8 cellular contexts compared by ENCODE assay signal in genomic region chr9:121075251-121076036, GRCh38. TPM values are rescaled to one million over a fixed set of nuclear protein-coding genes. Genes with fewer than 3 reads are reported as not detected.
DNase-seq lines count a peak whose midpoint lies in the region; ATAC-seq and TF ChIP-seq lines count a peak whose summit lies in the region.

No MANE protein-coding gene starts in this region.

- peaks cover 16% of the 10 kb centered on the region for H3K4me1 ChIP-seq in MM.1S (ENCODE audit: low read length)
- H3K4me1 ChIP-seq in adipocyte (ENCODE audit: control insufficient read depth, insufficient read depth, low read length): peaks cover 23% of the 10 kb centered on the region
- H3K4me1 ChIP-seq in stomach smooth muscle (ENCODE audit: control insufficient read depth, insufficient read depth, low read length): peaks cover 11% of the 10 kb centered on the region

- peak overlapping the region; percentile 83 for H3K4me3 ChIP-seq in MM.1S (ENCODE audit: low read length)
- H3K4me3 ChIP-seq in adipocyte (ENCODE audit: low read length): peak overlapping the region; percentile 95
- peak overlapping the region; percentile 76 to 85 for H3K4me3 ChIP-seq in stomach smooth muscle (ENCODE audit: low read length in 2 of 2)

- H3K27me3 ChIP-seq in MM.1S (replicated peaks; ENCODE audit: insufficient read depth, low read length): no peaks in the 10 kb centered on the region
- no peaks in the 10 kb centered on the region for H3K27me3 ChIP-seq in adipocyte (replicated peaks; ENCODE audit: control insufficient read depth, insufficient read depth, low read length)
- no peaks in the 10 kb centered on the region for H3K27me3 ChIP-seq in stomach smooth muscle (ENCODE audit: control insufficient read depth in 1 of 2, insufficient read depth in 2 of 2, low read length in 2 of 2)

- no peaks in the 10 kb centered on the region for H4K20me1 ChIP-seq in MM.1S (ENCODE audit: insufficient read depth, low read length)

- peak overlapping the region; percentile 95 for H3K9ac ChIP-seq in MM.1S (ENCODE audit: low read length)
- H3K9ac ChIP-seq in adipocyte (ENCODE audit: low read length): peak overlapping the region; percentile 86
- H3K9ac ChIP-seq in stomach smooth muscle (ENCODE audit: low read length in 2 of 2): peak overlapping the region; percentile 63 to 90

- no peaks in the 10 kb centered on the region for H3K9me2 ChIP-seq in MM.1S (replicated peaks; ENCODE audit: insufficient read depth, low read length)

- TF ChIP-seq CTCF in MM.1S (IDR thresholded peaks at IDR 0.05; ENCODE audit: low read length): peak; percentile 45

- H3K79me2 ChIP-seq in MM.1S (ENCODE audit: low read length): peaks cover 53% of the 10 kb centered on the region

- H3F3A ChIP-seq in MM.1S (ENCODE audit: insufficient read depth, low read length): peaks cover 24% of the 10 kb centered on the region

- H3K4me2 ChIP-seq in MM.1S (ENCODE audit: low read depth, low read length): peak overlapping the region; percentile 78

- H3K9me3 ChIP-seq in MM.1S (replicated peaks; ENCODE audit: insufficient read depth, low read length) (no peaks in the 10 kb centered on the region), adipocyte (ENCODE audit: control insufficient read depth, low read length) (no peaks in the 10 kb centered on the region), stomach smooth muscle (ENCODE audit: control insufficient read depth in 2 of 2, low read length in 2 of 2) (no peaks in the 10 kb centered on the region)

- peak; percentile 72 for DNase-seq in NCI-H2196 (lab: John Stamatoyannopoulos, UW; ENCODE audit: unreplicated experiment)
- no peak for DNase-seq in NCI-H2196 treated with DMSO at 0.1 percent for 48 hours (lab: John Stamatoyannopoulos, UW; ENCODE audit: unreplicated experiment)
- peak; percentile 62 for DNase-seq in MM.1S
- DNase-seq in adipocyte (ENCODE audit: low read depth): peak; percentile 57
- peak; percentile 28 for DNase-seq in iris pigment epithelial cell (ENCODE audit: low read depth)
- no peak for DNase-seq in SK-N-DZ (ENCODE audit: low spot score)

- peak; percentile 7 for ATAC-seq in GM21737 (IDR thresholded peaks at IDR 0.05; ENCODE audit: unreplicated experiment)

- H2AFZ ChIP-seq in MM.1S (ENCODE audit: low read length): peak overlapping the region; percentile 95

- H3K36me3 ChIP-seq in MM.1S (replicated peaks; ENCODE audit: insufficient read depth, low read length): no peaks in the 10 kb centered on the region
- no peaks in the 10 kb centered on the region for H3K36me3 ChIP-seq in adipocyte (ENCODE audit: control insufficient read depth, insufficient read depth, low read length, severe bottlenecking)
- H3K36me3 ChIP-seq in stomach smooth muscle (ENCODE audit: control insufficient read depth in 2 of 2, insufficient read depth in 2 of 2, low read length in 2 of 2): no peaks in the 10 kb centered on the region

- H3K27ac ChIP-seq in MM.1S (ENCODE audit: low read length) (peak overlapping the region; percentile 78), stomach smooth muscle (ENCODE audit: low read length) (peak overlapping the region; percentile 88)

RNA-seq across cellular contexts. Expression of gene CNTRL, which starts 0.7 kb away (rescaled TPM):
- polyA plus RNA-seq in SK-N-DZ (2014; cell fraction: cytosol; rRNA removed): 7.3 and 13.0 TPM in 2 replicates
- 16.1 and 24.3 TPM in 2 replicates for polyA plus RNA-seq in SK-N-DZ (2014; cell fraction: nucleus; rRNA removed)

RNA-seq across cellular contexts. Expression of gene C5, which starts 25.4 kb away (rescaled TPM):
- polyA plus RNA-seq in SK-N-DZ (2014; cell fraction: cytosol; rRNA removed): 2.4 and 3.8 TPM in 2 replicates
- polyA plus RNA-seq in SK-N-DZ (2014; cell fraction: nucleus; rRNA removed): 2.4 and 3.0 TPM in 2 replicates

Comparison
In these comparisons a context has a peak if more than half of its experiments do, and no peak if none do; other contexts are left out.
1. DNase-seq: peak in NCI-H2196 (single experiment), MM.1S (single experiment), adipocyte (single experiment) and iris pigment epithelial cell (single experiment); none in NCI-H2196 treated with DMSO at 0.1 percent for 48 hours (single experiment) and SK-N-DZ (single experiment).
2. Peak in every context shown above with its lines, with median percentiles within 50 percentile points of each other: H3K4me3 ChIP-seq and H3K9ac ChIP-seq.